34 cellular contexts compared by ENCODE assay signal in the genomic region with DNA sequence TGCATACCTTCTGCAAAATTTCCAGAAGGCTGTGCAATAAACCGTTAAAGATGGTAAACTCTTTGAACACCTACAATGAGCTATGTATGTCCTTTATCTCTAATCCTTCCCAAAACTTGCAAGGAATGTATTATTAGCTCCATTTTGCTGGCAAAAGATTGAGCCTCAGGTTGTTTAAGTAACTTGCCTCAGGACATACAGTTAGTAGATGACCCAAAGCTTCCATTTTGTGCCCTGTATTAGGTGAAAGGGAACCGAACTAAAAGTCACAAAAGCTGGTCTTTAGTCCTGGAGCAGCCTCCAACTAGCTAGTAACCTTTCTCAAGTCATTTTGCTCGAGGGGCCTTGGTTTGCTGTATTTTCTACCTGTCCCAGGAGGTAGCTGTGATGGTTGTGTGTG.
"Had no signal": no experiment of that assay in that cellular context is flagged by ENCODE, and none has a peak within 500 bp of the region (broad histone marks: within the 10 kb centered on the region; RNA-seq: fewer than 3 reads in every experiment).

No MANE protein-coding gene starts in this region.

- H3K9ac ChIP-seq: KMS-11 had no signal

- H3K36me3 ChIP-seq: MG63 had no signal

- H3K9me3 ChIP-seq: MG63 had no signal

- DNase-seq: Karpas-422, Kasumi-1, MG63, MM.1S, MV-4-11, NCI-H1048, NCI-H1092, NCI-H1092 treated with DMSO at 0.1 percent for 48 hours, NCI-H1105, NCI-H1105 treated with DMSO at 0.1 percent for 48 hours, NCI-H1417, NCI-H1417 treated with DMSO at 0.1 percent for 48 hours, NCI-H1436, NCI-H1436 treated with DMSO at 0.1 percent for 48 hours, NCI-H146, NCI-H1694, NCI-H1694 treated with DMSO at 0.1 percent for 48 hours, NCI-H187, NCI-H187 treated with DMSO at 0.1 percent for 48 hours, NCI-H1930, NCI-H2029, NCI-H2029 treated with DMSO at 0.1 percent for 48 hours, NCI-H2081, NCI-H2081 treated with DMSO at 0.1 percent for 48 hours, NCI-H2107, NCI-H2171, NCI-H2171 treated with DMSO at 0.1 percent for 48 hours, NCI-H2227 treated with DMSO at 0.1 percent for 48 hours, NCI-H226, NCI-H345, NCI-H446, NCI-H446 treated with DMSO at 0.1 percent for 48 hours, NCI-H510A had no signal

- H3K4me2 ChIP-seq: KMS-11 had no signal

- H3K27ac ChIP-seq: KMS-11 had no signal

- H3K4me3 ChIP-seq: MG63 had no signal
